Comparison of ENCODE assay signal across 17 cellular contexts in the genomic region with DNA sequence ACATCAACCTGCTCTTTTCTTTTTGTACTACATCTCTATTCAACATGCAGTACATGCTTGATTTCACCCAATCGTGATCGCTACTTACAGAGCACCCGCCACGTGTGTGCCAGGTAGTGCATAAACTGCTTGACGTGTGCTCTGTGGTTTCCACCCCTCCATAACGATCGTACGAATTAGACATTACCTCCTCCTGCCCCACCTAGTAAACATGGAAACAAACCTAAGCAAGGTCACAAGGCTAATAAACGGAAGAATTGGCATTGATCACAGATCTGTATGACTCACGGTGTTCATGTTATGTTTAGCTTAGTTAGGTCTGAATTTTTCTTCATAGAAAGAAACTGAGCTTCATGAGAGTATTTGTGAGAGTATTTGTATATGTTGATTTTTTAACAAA.
A peak's percentile ranks its signal among the peaks of the same experiment; 100 is the strongest.
DNase-seq lines count a peak whose midpoint lies in the region; ATAC-seq, FAIRE-seq and TF ChIP-seq lines count a peak whose summit lies in the region.
"Had no signal": no experiment of that assay in that cellular context is flagged by ENCODE, and none has a peak within 500 bp of the region (broad histone marks: within the 10 kb centered on the region; RNA-seq: fewer than 3 reads in every experiment).

No MANE protein-coding gene starts in this region.

- DNase-seq in NCI-H526 (lab: John Stamatoyannopoulos, UW) (peak; percentile 11 to 28), astrocyte (ENCODE audit: low read depth) (peak; percentile 17), substantia nigra (lab: John Stamatoyannopoulos, UW) (no peak), frontal cortex (ENCODE audit: low spot score in 2 of 2) (no peak)
- DNase-seq: DMS153, H9, MV-4-11, NCI-H1436, NCI-H2081 treated with DMSO at 0.1 percent for 48 hours, NCI-H345, NCI-H82, SHP77 treated with DMSO at 0.1 percent for 48 hours had no signal

- H3K36me3 ChIP-seq in astrocyte (ENCODE audit: insufficient read depth, low read length): no peaks in the 10 kb centered on the region

- H4K20me1 ChIP-seq in astrocyte (ENCODE audit: insufficient read depth, low read length): peaks cover 74% of the 10 kb centered on the region

- no peak for TF ChIP-seq CTCF in astrocyte (IDR thresholded peaks at IDR 0.05; ENCODE audit: insufficient read depth, low read depth, low read length)

- no peaks in the 10 kb centered on the region for H3K9me3 Mint-ChIP-seq in astrocyte (ENCODE audit: unreplicated experiment)
- H3K9me3 Mint-ChIP-seq: H9, IgD-negative memory B cell had no signal

- no peak for ATAC-seq in GM18498 (IDR thresholded peaks at IDR 0.05; ENCODE audit: unreplicated experiment)
- no peak for ATAC-seq in GM21423 (IDR thresholded peaks at IDR 0.05; ENCODE audit: unreplicated experiment)

- no peak overlapping the region for H3K4me3 ChIP-seq in astrocyte (ENCODE audit: insufficient read depth, low read depth, low read length)
- H3K4me3 ChIP-seq: BLaER1 treated with 17β-estradiol and CSF1 and Interleukin-3, amounts not matched to agents 10 nM and 100 nM had no signal

- H3K9me3 ChIP-seq in astrocyte (ENCODE audit: insufficient read depth, low read depth, low read length): no peaks in the 10 kb centered on the region
- H3K9me3 ChIP-seq: BLaER1 treated with 17β-estradiol and CSF1 and Interleukin-3, amounts not matched to agents 10 nM and 100 nM had no signal

- H3K79me2 ChIP-seq in astrocyte (ENCODE audit: insufficient read depth, low read length): peaks cover 31% of the 10 kb centered on the region

- no peak overlapping the region for H3K27ac Mint-ChIP-seq in astrocyte (ENCODE audit: unreplicated experiment)
- H3K27ac Mint-ChIP-seq: H9, IgD-negative memory B cell had no signal

- H3K27me3 Mint-ChIP-seq in astrocyte (ENCODE audit: low read depth, unreplicated experiment): no peaks in the 10 kb centered on the region
- H3K27me3 Mint-ChIP-seq: IgD-negative memory B cell had no signal

- FAIRE-seq in astrocyte (lab: Jason Lieb, UNC): no peak
- no peak for FAIRE-seq in frontal cortex (lab: Jason Lieb, UNC)

- H3K27me3 ChIP-seq in astrocyte (ENCODE audit: insufficient read depth, low read length) (no peaks in the 10 kb centered on the region), layer of hippocampus (ENCODE audit: control insufficient read depth, insufficient read depth, low read length) (no peaks in the 10 kb centered on the region)
- H3K27me3 ChIP-seq: BLaER1 treated with 17β-estradiol and CSF1 and Interleukin-3, amounts not matched to agents 10 nM and 100 nM had no signal

- peaks cover 23% of the 10 kb centered on the region for H3K4me1 ChIP-seq in astrocyte (ENCODE audit: insufficient read depth, low read length)

- H3K27ac ChIP-seq in astrocyte (ENCODE audit: low read depth, low read length) (no peak overlapping the region), layer of hippocampus (ENCODE audit: low read depth, low read length) (peak overlapping the region; percentile 15), substantia nigra (ENCODE audit: low read depth, low read length, poor library complexity, severe bottlenecking) (peak overlapping the region; percentile 11)
- H3K27ac ChIP-seq: BLaER1 treated with 17β-estradiol and CSF1 and Interleukin-3, amounts not matched to agents 10 nM and 100 nM had no signal

- peaks cover 48% of the 10 kb centered on the region for H3K4me1 Mint-ChIP-seq in astrocyte (ENCODE audit: low read depth, unreplicated experiment)

- no peak overlapping the region for H3K4me2 ChIP-seq in astrocyte (ENCODE audit: low read length)
- H3K4me2 ChIP-seq: BLaER1 treated with 17β-estradiol and CSF1 and Interleukin-3, amounts not matched to agents 10 nM and 100 nM had no signal

- no peak overlapping the region for H3K9ac ChIP-seq in astrocyte (ENCODE audit: low read length)
- H3K9ac ChIP-seq: BLaER1 treated with 17β-estradiol and CSF1 and Interleukin-3, amounts not matched to agents 10 nM and 100 nM had no signal

- no peaks in the 10 kb centered on the region for H3K36me3 Mint-ChIP-seq in astrocyte (ENCODE audit: low read depth, unreplicated experiment)

- no peak overlapping the region for H3K4me3 Mint-ChIP-seq in astrocyte (ENCODE audit: unreplicated experiment)
- H3K4me3 Mint-ChIP-seq: H9, IgD-negative memory B cell had no signal

- H2AFZ ChIP-seq in astrocyte (ENCODE audit: low read depth, low read length): no peak overlapping the region

Comparison
In these comparisons a context has a peak if more than half of its experiments do, and no peak if none do; other contexts are left out.
1. DNase-seq: peak in NCI-H526 (2 of 2) and astrocyte (single experiment); none in substantia nigra (0 of 49) and frontal cortex (0 of 2).